21 cellular contexts compared by ENCODE assay signal in the genomic region with DNA sequence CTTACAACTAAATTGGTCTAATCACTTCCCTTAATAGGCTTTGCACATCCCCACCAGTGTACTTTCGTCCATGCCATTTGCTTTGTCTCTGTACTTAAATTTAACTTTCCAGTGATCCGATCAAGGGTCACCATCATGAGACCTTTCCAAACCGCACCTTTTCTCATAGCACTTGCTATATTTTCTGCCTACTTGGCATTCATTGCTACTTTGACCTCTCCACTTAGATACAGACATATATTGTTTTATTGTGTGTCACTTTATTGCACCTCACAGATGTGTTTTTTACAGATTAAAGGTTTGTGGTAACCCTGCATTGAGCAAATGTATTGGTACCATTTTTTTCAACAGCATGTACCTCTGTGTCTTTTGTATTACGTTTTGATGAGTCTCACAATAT. TPM values are rescaled to one million over a fixed set of nuclear protein-coding genes. Genes with fewer than 3 reads are reported as not detected.
"Had no signal": no experiment of that assay in that cellular context is flagged by ENCODE, and none has a peak within 500 bp of the region (broad histone marks: within the 10 kb centered on the region; RNA-seq: fewer than 3 reads in every experiment).

No MANE protein-coding gene starts in this region.

- H3K4me3 Mint-ChIP-seq: activated CD8-positive, alpha-beta T cell treated with anti-CD3 and anti-CD28 coated beads, Interleukin-2, amount 10 ng/mL, durations not matched to agents 7 days and 5 days; activated naive CD8-positive, alpha-beta T cell treated with anti-CD3 and anti-CD28 coated beads, Interleukin-2, amount 10 ng/mL, durations not matched to agents 7 days and 5 days; activated T-cell treated with anti-CD3 and anti-CD28 coated beads, Interleukin-2, amount 50 U/mL, for 4 hours had no signal

- H3K4me1 ChIP-seq: breast epithelium had no signal

- H3K27ac ChIP-seq: breast epithelium, SK-N-MC, VCaP had no signal

- H3K9me3 ChIP-seq: breast epithelium had no signal

- H3K36me3 ChIP-seq: breast epithelium had no signal

- ATAC-seq: activated CD8-positive, alpha-beta T cell treated with anti-CD3 and anti-CD28 coated beads, Interleukin-2, amount 10 ng/mL, durations not matched to agents 7 days and 5 days; activated T-cell treated with anti-CD3 and anti-CD28 coated beads, Interleukin-2, amount 50 U/mL, for 4 hours; K562; Right ventricle myocardium inferior had no signal

- H3K4me3 ChIP-seq: breast epithelium, K562, SK-N-MC had no signal

- H3K27me3 Mint-ChIP-seq: activated naive CD8-positive, alpha-beta T cell treated with anti-CD3 and anti-CD28 coated beads, Interleukin-2, amount 10 ng/mL, durations not matched to agents 7 days and 5 days had no signal

- H3K27me3 ChIP-seq: breast epithelium had no signal

- H3K27ac Mint-ChIP-seq: activated CD8-positive, alpha-beta T cell treated with anti-CD3 and anti-CD28 coated beads, Interleukin-2, amount 10 ng/mL, durations not matched to agents 7 days and 5 days; activated naive CD8-positive, alpha-beta T cell treated with anti-CD3 and anti-CD28 coated beads, Interleukin-2, amount 10 ng/mL, durations not matched to agents 7 days and 5 days had no signal

- DNase-seq: activated CD4-positive, alpha-beta T cell treated with anti-CD3 and anti-CD28 coated beads for 4 hours; activated CD4-positive, alpha-beta T cell treated with anti-CD3 and anti-CD28 coated beads, Interleukin-2, amount 50 U/mL, for 4 hours; activated CD8-positive, alpha-beta T cell treated with anti-CD3 and anti-CD28 coated beads, Interleukin-2, amount 10 ng/mL, durations not matched to agents 7 days and 5 days; activated naive CD8-positive, alpha-beta T cell treated with anti-CD3 and anti-CD28 coated beads, Interleukin-2, amount 10 ng/mL, durations not matched to agents 7 days and 5 days; activated T-cell treated with anti-CD3 and anti-CD28 coated beads, Interleukin-2, amount 50 U/mL, for 4 hours; aorta; caudate nucleus; Karpas-422; MM.1S; NCI-H1105; NCI-H1436 treated with DMSO at 0.1 percent for 48 hours; NCI-H187; NCI-H2081; NCI-H510A treated with DMSO at 0.1 percent for 48 hours; RPMI8226; T-helper 1 cell had no signal

RNA-seq across cellular contexts. Expression of a gene that starts 14.8 kb away (rescaled TPM):
- total RNA-seq: Right ventricle myocardium inferior had no signal
